2 cellular contexts compared by ENCODE assay signal in the genomic region with DNA sequence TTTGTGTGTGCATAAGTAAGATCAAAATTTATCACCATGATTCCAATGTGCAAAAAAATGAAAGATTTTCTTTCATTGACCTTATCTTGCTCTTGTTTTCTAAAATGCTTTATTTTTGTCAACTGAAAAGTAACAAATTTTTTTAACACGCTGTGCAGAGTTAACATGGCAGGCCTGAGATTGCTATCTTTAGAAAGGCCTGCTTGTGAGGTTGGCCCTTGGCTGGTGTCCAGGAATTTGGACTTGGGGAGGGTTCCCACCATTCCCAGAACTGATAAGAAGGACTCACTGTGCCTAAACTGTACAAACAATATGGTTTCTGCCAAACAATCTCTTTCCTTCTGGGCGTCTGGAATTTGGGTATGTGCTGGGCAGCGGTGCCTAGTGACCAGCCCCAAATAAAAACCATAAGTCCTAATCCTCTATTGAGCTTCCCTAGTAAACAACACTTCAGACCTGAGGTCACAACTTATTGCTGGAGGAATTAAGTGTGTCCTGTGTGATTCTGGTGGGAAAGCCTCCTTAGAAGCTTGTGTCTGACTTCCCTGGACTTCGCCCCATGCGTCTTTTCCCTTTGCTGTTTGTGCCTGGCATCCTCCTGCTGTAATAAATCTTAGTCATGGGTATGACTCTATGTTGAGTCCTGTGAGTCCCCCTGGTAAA.
TF ChIP-seq lines count a peak whose summit lies in the region.

No MANE protein-coding gene starts in this region.

TF ChIP-seq in GM23338, 12 proteins besides CTCF, POLR2A, EP300 and RAD21:
- no peak for TF ChIP-seq EZH2 (IDR thresholded peaks at IDR 0.05; ENCODE audit: low read depth, unreplicated experiment)
- TF ChIP-seq, protein P1, sequence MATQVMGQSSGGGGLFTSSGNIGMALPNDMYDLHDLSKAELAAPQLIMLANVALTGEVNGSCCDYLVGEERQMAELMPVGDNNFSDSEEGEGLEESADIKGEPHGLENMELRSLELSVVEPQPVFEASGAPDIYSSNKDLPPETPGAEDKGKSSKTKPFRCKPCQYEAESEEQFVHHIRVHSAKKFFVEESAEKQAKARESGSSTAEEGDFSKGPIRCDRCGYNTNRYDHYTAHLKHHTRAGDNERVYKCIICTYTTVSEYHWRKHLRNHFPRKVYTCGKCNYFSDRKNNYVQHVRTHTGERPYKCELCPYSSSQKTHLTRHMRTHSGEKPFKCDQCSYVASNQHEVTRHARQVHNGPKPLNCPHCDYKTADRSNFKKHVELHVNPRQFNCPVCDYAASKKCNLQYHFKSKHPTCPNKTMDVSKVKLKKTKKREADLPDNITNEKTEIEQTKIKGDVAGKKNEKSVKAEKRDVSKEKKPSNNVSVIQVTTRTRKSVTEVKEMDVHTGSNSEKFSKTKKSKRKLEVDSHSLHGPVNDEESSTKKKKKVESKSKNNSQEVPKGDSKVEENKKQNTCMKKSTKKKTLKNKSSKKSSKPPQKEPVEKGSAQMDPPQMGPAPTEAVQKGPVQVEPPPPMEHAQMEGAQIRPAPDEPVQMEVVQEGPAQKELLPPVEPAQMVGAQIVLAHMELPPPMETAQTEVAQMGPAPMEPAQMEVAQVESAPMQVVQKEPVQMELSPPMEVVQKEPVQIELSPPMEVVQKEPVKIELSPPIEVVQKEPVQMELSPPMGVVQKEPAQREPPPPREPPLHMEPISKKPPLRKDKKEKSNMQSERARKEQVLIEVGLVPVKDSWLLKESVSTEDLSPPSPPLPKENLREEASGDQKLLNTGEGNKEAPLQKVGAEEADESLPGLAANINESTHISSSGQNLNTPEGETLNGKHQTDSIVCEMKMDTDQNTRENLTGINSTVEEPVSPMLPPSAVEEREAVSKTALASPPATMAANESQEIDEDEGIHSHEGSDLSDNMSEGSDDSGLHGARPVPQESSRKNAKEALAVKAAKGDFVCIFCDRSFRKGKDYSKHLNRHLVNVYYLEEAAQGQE (IDR thresholded peaks at IDR 0.05; ENCODE audit: unreplicated experiment): no peak
- TF ChIP-seq, protein P2, sequence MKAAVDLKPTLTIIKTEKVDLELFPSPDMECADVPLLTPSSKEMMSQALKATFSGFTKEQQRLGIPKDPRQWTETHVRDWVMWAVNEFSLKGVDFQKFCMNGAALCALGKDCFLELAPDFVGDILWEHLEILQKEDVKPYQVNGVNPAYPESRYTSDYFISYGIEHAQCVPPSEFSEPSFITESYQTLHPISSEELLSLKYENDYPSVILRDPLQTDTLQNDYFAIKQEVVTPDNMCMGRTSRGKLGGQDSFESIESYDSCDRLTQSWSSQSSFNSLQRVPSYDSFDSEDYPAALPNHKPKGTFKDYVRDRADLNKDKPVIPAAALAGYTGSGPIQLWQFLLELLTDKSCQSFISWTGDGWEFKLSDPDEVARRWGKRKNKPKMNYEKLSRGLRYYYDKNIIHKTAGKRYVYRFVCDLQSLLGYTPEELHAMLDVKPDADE (IDR thresholded peaks at IDR 0.05): no peak
- no peak for TF ChIP-seq STAT1 (IDR thresholded peaks at IDR 0.05; ENCODE audit: unreplicated experiment)
- TF ChIP-seq, protein P3, sequence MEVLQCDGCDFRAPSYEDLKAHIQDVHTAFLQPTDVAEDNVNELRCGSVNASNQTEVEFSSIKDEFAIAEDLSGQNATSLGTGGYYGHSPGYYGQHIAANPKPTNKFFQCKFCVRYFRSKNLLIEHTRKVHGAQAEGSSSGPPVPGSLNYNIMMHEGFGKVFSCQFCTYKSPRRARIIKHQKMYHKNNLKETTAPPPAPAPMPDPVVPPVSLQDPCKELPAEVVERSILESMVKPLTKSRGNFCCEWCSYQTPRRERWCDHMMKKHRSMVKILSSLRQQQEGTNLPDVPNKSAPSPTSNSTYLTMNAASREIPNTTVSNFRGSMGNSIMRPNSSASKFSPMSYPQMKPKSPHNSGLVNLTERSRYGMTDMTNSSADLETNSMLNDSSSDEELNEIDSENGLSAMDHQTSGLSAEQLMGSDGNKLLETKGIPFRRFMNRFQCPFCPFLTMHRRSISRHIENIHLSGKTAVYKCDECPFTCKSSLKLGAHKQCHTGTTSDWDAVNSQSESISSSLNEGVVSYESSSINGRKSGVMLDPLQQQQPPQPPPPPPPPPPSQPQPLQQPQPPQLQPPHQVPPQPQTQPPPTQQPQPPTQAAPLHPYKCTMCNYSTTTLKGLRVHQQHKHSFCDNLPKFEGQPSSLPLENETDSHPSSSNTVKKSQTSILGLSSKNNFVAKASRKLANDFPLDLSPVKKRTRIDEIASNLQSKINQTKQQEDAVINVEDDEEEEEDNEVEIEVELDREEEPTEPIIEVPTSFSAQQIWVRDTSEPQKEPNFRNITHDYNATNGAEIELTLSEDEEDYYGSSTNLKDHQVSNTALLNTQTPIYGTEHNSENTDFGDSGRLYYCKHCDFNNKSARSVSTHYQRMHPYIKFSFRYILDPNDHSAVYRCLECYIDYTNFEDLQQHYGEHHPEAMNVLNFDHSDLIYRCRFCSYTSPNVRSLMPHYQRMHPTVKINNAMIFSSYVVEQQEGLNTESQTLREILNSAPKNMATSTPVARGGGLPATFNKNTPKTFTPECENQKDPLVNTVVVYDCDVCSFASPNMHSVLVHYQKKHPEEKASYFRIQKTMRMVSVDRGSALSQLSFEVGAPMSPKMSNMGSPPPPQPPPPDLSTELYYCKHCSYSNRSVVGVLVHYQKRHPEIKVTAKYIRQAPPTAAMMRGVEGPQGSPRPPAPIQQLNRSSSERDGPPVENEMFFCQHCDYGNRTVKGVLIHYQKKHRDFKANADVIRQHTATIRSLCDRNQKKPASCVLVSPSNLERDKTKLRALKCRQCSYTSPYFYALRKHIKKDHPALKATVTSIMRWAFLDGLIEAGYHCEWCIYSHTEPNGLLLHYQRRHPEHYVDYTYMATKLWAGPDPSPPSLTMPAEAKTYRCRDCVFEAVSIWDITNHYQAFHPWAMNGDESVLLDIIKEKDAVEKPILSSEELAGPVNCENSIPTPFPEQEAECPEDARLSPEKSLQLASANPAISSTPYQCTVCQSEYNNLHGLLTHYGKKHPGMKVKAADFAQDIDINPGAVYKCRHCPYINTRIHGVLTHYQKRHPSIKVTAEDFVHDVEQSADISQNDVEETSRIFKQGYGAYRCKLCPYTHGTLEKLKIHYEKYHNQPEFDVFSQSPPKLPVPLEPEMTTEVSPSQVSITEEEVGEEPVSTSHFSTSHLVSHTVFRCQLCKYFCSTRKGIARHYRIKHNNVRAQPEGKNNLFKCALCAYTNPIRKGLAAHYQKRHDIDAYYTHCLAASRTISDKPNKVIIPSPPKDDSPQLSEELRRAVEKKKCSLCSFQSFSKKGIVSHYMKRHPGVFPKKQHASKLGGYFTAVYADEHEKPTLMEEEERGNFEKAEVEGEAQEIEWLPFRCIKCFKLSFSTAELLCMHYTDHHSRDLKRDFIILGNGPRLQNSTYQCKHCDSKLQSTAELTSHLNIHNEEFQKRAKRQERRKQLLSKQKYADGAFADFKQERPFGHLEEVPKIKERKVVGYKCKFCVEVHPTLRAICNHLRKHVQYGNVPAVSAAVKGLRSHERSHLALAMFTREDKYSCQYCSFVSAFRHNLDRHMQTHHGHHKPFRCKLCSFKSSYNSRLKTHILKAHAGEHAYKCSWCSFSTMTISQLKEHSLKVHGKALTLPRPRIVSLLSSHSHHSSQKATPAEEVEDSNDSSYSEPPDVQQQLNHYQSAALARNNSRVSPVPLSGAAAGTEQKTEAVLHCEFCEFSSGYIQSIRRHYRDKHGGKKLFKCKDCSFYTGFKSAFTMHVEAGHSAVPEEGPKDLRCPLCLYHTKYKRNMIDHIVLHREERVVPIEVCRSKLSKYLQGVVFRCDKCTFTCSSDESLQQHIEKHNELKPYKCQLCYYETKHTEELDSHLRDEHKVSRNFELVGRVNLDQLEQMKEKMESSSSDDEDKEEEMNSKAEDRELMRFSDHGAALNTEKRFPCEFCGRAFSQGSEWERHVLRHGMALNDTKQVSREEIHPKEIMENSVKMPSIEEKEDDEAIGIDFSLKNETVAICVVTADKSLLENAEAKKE (CRISPR knock-in tag; IDR thresholded peaks at IDR 0.05): no peak
- TF ChIP-seq ZNF114 (CRISPR knock-in tag; IDR thresholded peaks at IDR 0.05): no peak
- TF ChIP-seq CREB1 (CRISPR knock-in tag; IDR thresholded peaks at IDR 0.05; ENCODE audit: low read depth): no peak
- no peak for TF ChIP-seq NANOG (IDR thresholded peaks at IDR 0.05; ENCODE audit: borderline replicate concordance)

TF ChIP-seq in K562, 482 proteins besides CTCF, POLR2A, EP300 and RAD21 (continues in another document):
- no peak for TF ChIP-seq HMG20B (CRISPR knock-in tag; IDR thresholded peaks at IDR 0.05)
- peak; percentile 89; the same call in 1 of the 2 replicates for TF ChIP-seq MTA3 (IDR thresholded peaks at IDR 0.05; ENCODE audit: borderline replicate concordance)
- TF ChIP-seq GATA2 (CRISPR knock-in tag; IDR thresholded peaks at IDR 0.05): peak; percentile 97
- TF ChIP-seq, protein P4, sequence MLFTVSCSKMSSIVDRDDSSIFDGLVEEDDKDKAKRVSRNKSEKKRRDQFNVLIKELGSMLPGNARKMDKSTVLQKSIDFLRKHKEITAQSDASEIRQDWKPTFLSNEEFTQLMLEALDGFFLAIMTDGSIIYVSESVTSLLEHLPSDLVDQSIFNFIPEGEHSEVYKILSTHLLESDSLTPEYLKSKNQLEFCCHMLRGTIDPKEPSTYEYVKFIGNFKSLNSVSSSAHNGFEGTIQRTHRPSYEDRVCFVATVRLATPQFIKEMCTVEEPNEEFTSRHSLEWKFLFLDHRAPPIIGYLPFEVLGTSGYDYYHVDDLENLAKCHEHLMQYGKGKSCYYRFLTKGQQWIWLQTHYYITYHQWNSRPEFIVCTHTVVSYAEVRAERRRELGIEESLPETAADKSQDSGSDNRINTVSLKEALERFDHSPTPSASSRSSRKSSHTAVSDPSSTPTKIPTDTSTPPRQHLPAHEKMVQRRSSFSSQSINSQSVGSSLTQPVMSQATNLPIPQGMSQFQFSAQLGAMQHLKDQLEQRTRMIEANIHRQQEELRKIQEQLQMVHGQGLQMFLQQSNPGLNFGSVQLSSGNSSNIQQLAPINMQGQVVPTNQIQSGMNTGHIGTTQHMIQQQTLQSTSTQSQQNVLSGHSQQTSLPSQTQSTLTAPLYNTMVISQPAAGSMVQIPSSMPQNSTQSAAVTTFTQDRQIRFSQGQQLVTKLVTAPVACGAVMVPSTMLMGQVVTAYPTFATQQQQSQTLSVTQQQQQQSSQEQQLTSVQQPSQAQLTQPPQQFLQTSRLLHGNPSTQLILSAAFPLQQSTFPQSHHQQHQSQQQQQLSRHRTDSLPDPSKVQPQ (CRISPR knock-in tag; IDR thresholded peaks at IDR 0.05; ENCODE audit: borderline replicate concordance): peak; percentile 52; the same call in 1 of the 2 replicates
- TF ChIP-seq, protein P5, sequence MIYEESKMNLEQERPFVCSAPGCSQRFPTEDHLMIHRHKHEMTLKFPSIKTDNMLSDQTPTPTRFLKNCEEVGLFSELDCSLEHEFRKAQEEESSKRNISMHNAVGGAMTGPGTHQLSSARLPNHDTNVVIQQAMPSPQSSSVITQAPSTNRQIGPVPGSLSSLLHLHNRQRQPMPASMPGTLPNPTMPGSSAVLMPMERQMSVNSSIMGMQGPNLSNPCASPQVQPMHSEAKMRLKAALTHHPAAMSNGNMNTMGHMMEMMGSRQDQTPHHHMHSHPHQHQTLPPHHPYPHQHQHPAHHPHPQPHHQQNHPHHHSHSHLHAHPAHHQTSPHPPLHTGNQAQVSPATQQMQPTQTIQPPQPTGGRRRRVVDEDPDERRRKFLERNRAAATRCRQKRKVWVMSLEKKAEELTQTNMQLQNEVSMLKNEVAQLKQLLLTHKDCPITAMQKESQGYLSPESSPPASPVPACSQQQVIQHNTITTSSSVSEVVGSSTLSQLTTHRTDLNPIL (CRISPR knock-in tag; IDR thresholded peaks at IDR 0.05): no peak
- TF ChIP-seq ADNP (tag; IDR thresholded peaks at IDR 0.05): peak; percentile 84
- 0 out of 2 replicates have a peak, but pooled peaks have one; percentile 80 for TF ChIP-seq ZFPM2 (CRISPR knock-in tag; IDR thresholded peaks at IDR 0.05)
- no peak for TF ChIP-seq RFX7 (CRISPR knock-in tag; IDR thresholded peaks at IDR 0.05)
- TF ChIP-seq, protein P6, sequence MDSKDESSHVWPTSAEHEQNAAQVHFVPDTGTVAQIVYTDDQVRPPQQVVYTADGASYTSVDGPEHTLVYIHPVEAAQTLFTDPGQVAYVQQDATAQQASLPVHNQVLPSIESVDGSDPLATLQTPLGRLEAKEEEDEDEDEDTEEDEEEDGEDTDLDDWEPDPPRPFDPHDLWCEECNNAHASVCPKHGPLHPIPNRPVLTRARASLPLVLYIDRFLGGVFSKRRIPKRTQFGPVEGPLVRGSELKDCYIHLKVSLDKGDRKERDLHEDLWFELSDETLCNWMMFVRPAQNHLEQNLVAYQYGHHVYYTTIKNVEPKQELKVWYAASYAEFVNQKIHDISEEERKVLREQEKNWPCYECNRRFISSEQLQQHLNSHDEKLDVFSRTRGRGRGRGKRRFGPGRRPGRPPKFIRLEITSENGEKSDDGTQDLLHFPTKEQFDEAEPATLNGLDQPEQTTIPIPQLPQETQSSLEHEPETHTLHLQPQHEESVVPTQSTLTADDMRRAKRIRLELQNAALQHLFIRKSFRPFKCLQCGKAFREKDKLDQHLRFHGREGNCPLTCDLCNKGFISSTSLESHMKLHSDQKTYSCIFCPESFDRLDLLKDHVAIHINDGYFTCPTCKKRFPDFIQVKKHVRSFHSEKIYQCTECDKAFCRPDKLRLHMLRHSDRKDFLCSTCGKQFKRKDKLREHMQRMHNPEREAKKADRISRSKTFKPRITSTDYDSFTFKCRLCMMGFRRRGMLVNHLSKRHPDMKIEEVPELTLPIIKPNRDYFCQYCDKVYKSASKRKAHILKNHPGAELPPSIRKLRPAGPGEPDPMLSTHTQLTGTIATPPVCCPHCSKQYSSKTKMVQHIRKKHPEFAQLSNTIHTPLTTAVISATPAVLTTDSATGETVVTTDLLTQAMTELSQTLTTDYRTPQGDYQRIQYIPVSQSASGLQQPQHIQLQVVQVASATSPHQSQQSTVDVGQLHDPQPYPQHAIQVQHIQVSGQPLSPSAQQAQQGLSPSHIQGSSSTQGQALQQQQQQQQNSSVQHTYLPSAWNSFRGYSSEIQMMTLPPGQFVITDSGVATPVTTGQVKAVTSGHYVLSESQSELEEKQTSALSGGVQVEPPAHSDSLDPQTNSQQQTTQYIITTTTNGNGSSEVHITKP (IDR thresholded peaks at IDR 0.05; ENCODE audit: partially characterized antibody): peak; percentile 32
- no peak for TF ChIP-seq FUS (optimal IDR thresholded peaks at IDR 0.05; ENCODE audit: low read depth, low read length)
- TF ChIP-seq POLR2AphosphoS2 (IDR thresholded peaks at IDR 0.05; ENCODE audit: low read length): no peak
- TF ChIP-seq, protein P7, sequence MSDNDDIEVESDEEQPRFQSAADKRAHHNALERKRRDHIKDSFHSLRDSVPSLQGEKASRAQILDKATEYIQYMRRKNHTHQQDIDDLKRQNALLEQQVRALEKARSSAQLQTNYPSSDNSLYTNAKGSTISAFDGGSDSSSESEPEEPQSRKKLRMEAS (CRISPR knock-in tag; IDR thresholded peaks at IDR 0.05): no peak
- peak; percentile 73; the same call in 1 of the 2 replicates for TF ChIP-seq DMBX1 (CRISPR knock-in tag; IDR thresholded peaks at IDR 0.05; ENCODE audit: borderline replicate concordance)
